In the genomic region with DNA sequence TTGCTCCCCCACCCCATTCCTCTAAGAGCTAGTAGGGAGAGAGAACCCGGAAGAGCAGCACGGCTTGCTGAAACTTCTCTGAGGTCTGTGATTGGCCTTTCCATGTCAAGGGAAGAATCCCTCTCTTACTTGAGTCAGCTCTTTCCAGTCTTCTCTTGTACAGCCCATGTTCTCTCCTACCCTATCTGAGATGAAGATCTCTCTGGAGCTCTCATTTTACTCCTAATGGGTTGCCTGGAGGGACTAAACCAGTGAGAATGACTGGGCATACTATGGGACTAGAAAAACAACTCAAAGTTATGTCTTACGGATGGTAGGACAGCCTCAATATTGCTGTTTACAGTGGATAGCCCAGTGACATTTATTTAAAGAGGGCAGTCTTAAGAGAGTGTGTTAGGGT, we compare ENCODE assay signal across 16 cellular contexts.
"Had no signal": no experiment of that assay in that cellular context is flagged by ENCODE, and none has a peak within 500 bp of the region (broad histone marks: within the 10 kb centered on the region; RNA-seq: fewer than 3 reads in every experiment).

No MANE protein-coding gene starts in this region.

- ATAC-seq: activated CD8-positive, alpha-beta T cell treated with anti-CD3 and anti-CD28 coated beads for 36 hours; activated T-cell treated with anti-CD3 and anti-CD28 coated beads, Interleukin-2, amount 50 U/mL, for 72 hours; esophagus mucosa; left colon; pancreas had no signal

- H3K36me3 ChIP-seq: neural progenitor cell, pancreas, transverse colon had no signal

- H2AFZ ChIP-seq: neural progenitor cell had no signal

- H3K4me3 ChIP-seq: dorsolateral prefrontal cortex, lung, neural progenitor cell, pancreas, transverse colon had no signal

- H3K27ac ChIP-seq: dorsolateral prefrontal cortex, neural progenitor cell, pancreas, transverse colon had no signal

- H3K27me3 ChIP-seq: dorsolateral prefrontal cortex, neural progenitor cell, pancreas, transverse colon had no signal

- H3K4me3 Mint-ChIP-seq: activated CD8-positive, alpha-beta T cell treated with anti-CD3 and anti-CD28 coated beads for 36 hours; activated naive CD8-positive, alpha-beta T cell treated with anti-CD3 and anti-CD28 coated beads, Interleukin-2, amount 10 ng/mL, durations not matched to agents 7 days and 5 days; activated T-cell treated with anti-CD3 and anti-CD28 coated beads, Interleukin-2, amount 50 U/mL, for 72 hours; immature natural killer cell; neural progenitor cell had no signal

- H3K9ac ChIP-seq: neural progenitor cell had no signal

- H3K27me3 Mint-ChIP-seq: activated CD8-positive, alpha-beta T cell treated with anti-CD3 and anti-CD28 coated beads for 36 hours; activated naive CD8-positive, alpha-beta T cell treated with anti-CD3 and anti-CD28 coated beads, Interleukin-2, amount 10 ng/mL, durations not matched to agents 7 days and 5 days had no signal

- H3K9me3 ChIP-seq: pancreas, transverse colon had no signal

- DNase-seq: activated CD8-positive, alpha-beta memory T cell treated with anti-CD3 and anti-CD28 coated beads, Interleukin-2, amount 50 U/mL, for 4 hours; activated CD8-positive, alpha-beta T cell treated with anti-CD3 and anti-CD28 coated beads for 36 hours; activated naive CD8-positive, alpha-beta T cell treated with anti-CD3 and anti-CD28 coated beads, Interleukin-2, amount 10 ng/mL, durations not matched to agents 7 days and 5 days; activated T-cell treated with anti-CD3 and anti-CD28 coated beads, Interleukin-2, amount 50 U/mL, for 72 hours; anterior cingulate cortex; dorsolateral prefrontal cortex; glutamatergic neuron; immature natural killer cell; left colon; pancreas; SW 1271; T-helper 9 cell; transverse colon had no signal

- H3K27ac Mint-ChIP-seq: activated CD8-positive, alpha-beta T cell treated with anti-CD3 and anti-CD28 coated beads for 36 hours; activated naive CD8-positive, alpha-beta T cell treated with anti-CD3 and anti-CD28 coated beads, Interleukin-2, amount 10 ng/mL, durations not matched to agents 7 days and 5 days; activated T-cell treated with anti-CD3 and anti-CD28 coated beads, Interleukin-2, amount 50 U/mL, for 72 hours; neural progenitor cell had no signal

- H3K9me3 Mint-ChIP-seq: activated CD8-positive, alpha-beta T cell treated with anti-CD3 and anti-CD28 coated beads for 36 hours; immature natural killer cell; neural progenitor cell had no signal
